In the genomic region with DNA sequence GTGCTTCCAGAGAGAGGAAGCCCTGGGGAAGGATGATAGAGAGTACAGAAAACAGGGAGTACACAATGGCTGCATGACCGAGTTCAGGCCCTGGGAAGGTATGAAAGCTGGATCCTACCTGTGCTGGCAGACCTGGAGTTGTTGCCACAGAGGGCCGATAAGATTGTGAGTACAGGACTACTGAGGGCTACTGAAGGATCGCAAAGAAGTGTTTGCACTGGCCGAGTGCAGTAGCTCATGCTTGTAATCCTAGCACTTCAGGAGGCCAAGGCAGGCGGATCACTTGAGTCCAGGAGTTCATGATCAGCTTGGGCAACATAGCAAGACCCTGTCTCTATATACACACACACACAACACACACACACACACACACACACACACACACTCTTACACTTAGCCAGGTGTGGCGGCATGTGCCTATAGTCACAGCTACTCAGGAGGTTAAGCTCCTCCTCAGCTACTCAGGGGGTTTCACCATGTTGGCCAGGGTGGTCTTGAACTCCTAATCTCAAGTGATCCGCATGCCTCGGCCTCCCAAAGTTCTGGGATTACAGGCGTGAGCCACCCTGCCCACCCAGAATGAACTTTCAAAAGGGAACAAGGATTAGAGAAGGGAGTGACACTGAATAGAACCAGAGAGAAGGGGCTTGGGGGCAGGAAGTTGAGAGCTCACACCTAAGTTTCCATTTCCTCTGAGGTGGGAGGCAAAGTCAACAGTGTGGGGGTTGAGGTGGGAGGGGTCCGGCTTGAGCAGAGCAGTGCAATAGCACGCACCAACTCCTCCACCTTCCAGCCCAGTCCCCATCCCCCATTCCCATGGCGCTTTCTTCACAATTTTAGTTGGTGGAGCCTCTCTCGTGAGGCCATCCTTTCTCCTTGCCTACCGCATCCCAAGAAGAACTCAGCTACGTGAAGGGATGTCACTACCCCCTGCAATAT, we compare ENCODE assay signal across 10 cellular contexts. TPM values are rescaled to one million over a fixed set of nuclear protein-coding genes. Genes with fewer than 3 reads are reported as not detected.
DNase-seq lines count a peak whose midpoint lies in the region; ATAC-seq, FAIRE-seq and TF ChIP-seq lines count a peak whose summit lies in the region.
"Had no signal": no experiment of that assay in that cellular context is flagged by ENCODE, and none has a peak within 500 bp of the region (broad histone marks: within the 10 kb centered on the region; RNA-seq: fewer than 3 reads in every experiment).

No MANE protein-coding gene starts in this region.

- TF ChIP-seq EP300 in stomach (IDR thresholded peaks at IDR 0.05) = no peak

- peaks cover 0 to 30% (median under 1%) of the 10 kb centered on the region in 4 donors for H3K4me1 ChIP-seq in stomach

- H3K27me3 Mint-ChIP-seq in activated T-cell treated with anti-CD3 and anti-CD28 coated beads, Interleukin-2, amount 50 U/mL, for 24 hours = no peaks in the 10 kb centered on the region

- TF ChIP-seq POLR2A in GM12892 (IDR thresholded peaks at IDR 0.05; ENCODE audit: low read depth, low read length) (no peak; the same call in 1 of the 2 replicates), stomach (IDR thresholded peaks at IDR 0.05) (no peak)

- no peaks in the 10 kb centered on the region for H3K9me3 Mint-ChIP-seq in activated T-cell treated with anti-CD3 and anti-CD28 coated beads, Interleukin-2, amount 50 U/mL, for 24 hours

- WGBS in stomach, 5 donors = 84 to 92% (median 90%) methylated on average over 15 of the region's 15 CpGs

- peaks cover 0 to 64% (median 29%) of the 10 kb centered on the region in 4 donors for H3K36me3 ChIP-seq in stomach

- no peak overlapping the region for H3K4me3 ChIP-seq in stomach

- peaks cover 9% of the 10 kb centered on the region for H3K36me3 Mint-ChIP-seq in activated T-cell treated with anti-CD3 and anti-CD28 coated beads, Interleukin-2, amount 50 U/mL, for 24 hours (ENCODE audit: low read depth)

- H3K9me3 ChIP-seq in stomach = no peaks in the 10 kb centered on the region

- ATAC-seq in HG02759 (IDR thresholded peaks at IDR 0.05; ENCODE audit: unreplicated experiment) = peak; percentile 38

- DNase-seq in GM12892 (ENCODE audit: insufficient read length) (no peak), stomach (no peak), medulla oblongata (ENCODE audit: extremely low spot score) (no peak), NCI-H345 treated with DMSO at 0.1 percent for 48 hours (lab: John Stamatoyannopoulos, UW; ENCODE audit: unreplicated experiment) (no peak), iPS-NIHi11 (ENCODE audit: low spot score) (no peak)
- DNase-seq in activated T-cell treated with anti-CD3 and anti-CD28 coated beads, Interleukin-2, amount 50 U/mL, for 24 hours = peak; percentile 42
- peak; percentile 35 to 39 for DNase-seq in stimulated activated CD8-positive, alpha-beta memory T cell treated with anti-CD3 and anti-CD28 coated beads, Interleukin-15, amount 100 ng/mL, for 4 hours (ENCODE audit: low read depth in 2 of 2)

- intact Hi-C loops in stomach (cut with DNase I; ENCODE audit: low total_unique reads) = no loop called here

- no peak overlapping the region for H3K4me3 Mint-ChIP-seq in activated T-cell treated with anti-CD3 and anti-CD28 coated beads, Interleukin-2, amount 50 U/mL, for 24 hours

- no peak for TF ChIP-seq CTCF in stomach (IDR thresholded peaks at IDR 0.05)

- no peaks in the 10 kb centered on the region for H3K27me3 ChIP-seq in stomach

- H3K4me1 Mint-ChIP-seq in activated T-cell treated with anti-CD3 and anti-CD28 coated beads, Interleukin-2, amount 50 U/mL, for 24 hours (ENCODE audit: low read depth) = peaks cover 29% of the 10 kb centered on the region

- H3K27ac ChIP-seq in stomach = peak overlapping the region in 1 of 5 donors; percentile 23
- H3K27ac ChIP-seq: epithelial cell of prostate had no signal

- peak overlapping the region; percentile 74 for H3K27ac Mint-ChIP-seq in activated T-cell treated with anti-CD3 and anti-CD28 coated beads, Interleukin-2, amount 50 U/mL, for 24 hours

- FAIRE-seq in GM12892 (lab: Jason Lieb, UNC) = peak; percentile 95
- FAIRE-seq: TTC549 had no signal

RNA-seq across cellular contexts. Expression of gene SCIMP, which starts 7.5 kb away (rescaled TPM):
- polyA plus RNA-seq in GM12892 (2012; ENCODE audit: missing spikeins) = 91.2 TPM
- total RNA-seq in stomach = 1 to 10 TPM in 1 of 5 donors, under 1 TPM in 1, not detected in 3; 0.72 to 1.1 TPM
- polyA plus RNA-seq in stomach = 1 to 10 TPM in 1 of 3 donors, under 1 TPM in 1, not detected in 1; 0.62 to 2.1 TPM

RNA-seq across cellular contexts. Expression of gene ZNF594, which starts 35.5 kb away (rescaled TPM):
- 4.2 TPM for polyA plus RNA-seq in GM12892 (2012; ENCODE audit: missing spikeins)
- total RNA-seq in stomach = 10 to 100 TPM in 2 of 5 donors, 1 to 10 TPM in 3; 5.8 to 73.5 (median 10.0) TPM
- 1 to 10 TPM in 1 of 3 donors, under 1 TPM in 1, not detected in 1; 0.56 to 1.1 TPM for polyA plus RNA-seq in stomach

RNA-seq across cellular contexts. Expression of gene RABEP1, which starts 54.9 kb away (rescaled TPM):
- 47.0 TPM for polyA plus RNA-seq in GM12892 (2012; ENCODE audit: missing spikeins)
- total RNA-seq in stomach = 10 to 100 TPM; 14.0 to 89.7 (median 44.9) TPM
- 10 to 100 TPM; 12.1 to 15.5 (median 15.3) TPM for polyA plus RNA-seq in stomach

Comparison
In these comparisons a context has a peak if more than half of its experiments do, and no peak if none do; other contexts are left out.
1. DNase-seq: peak in activated T-cell treated with anti-CD3 and anti-CD28 coated beads, Interleukin-2, amount 50 U/mL, for 24 hours (single experiment) and stimulated activated CD8-positive, alpha-beta memory T cell treated with anti-CD3 and anti-CD28 coated beads, Interleukin-15, amount 100 ng/mL, for 4 hours (2 of 2); none in GM12892 (single experiment), stomach (single experiment), medulla oblongata (single experiment), NCI-H345 treated with DMSO at 0.1 percent for 48 hours (single experiment) and iPS-NIHi11 (single experiment).